8 cellular contexts compared by ENCODE assay signal in genomic region chr19:17847538-17848366, GRCh38.
DNase-seq lines count a peak whose midpoint lies in the region; ATAC-seq and TF ChIP-seq lines count a peak whose summit lies in the region.

Gene JAK3 (minus strand): TSS chr19:17847982. CDS start chr19:17844417, 3,565 bp downstream.

- peak; percentile 67 for DNase-seq in AG10803 (ENCODE audit: low read depth)
- DNase-seq in NCI-H2227 (lab: John Stamatoyannopoulos, UW; ENCODE audit: unreplicated experiment): peak; percentile 85
- peak; percentile 95 for DNase-seq in activated CD8-positive, alpha-beta memory T cell treated with anti-CD3 and anti-CD28 coated beads, Interleukin-2, amount 50 U/mL, for 48 hours
- DNase-seq in epithelial cell of esophagus (ENCODE audit: low read depth): peak; percentile 44
- peak; percentile 95 for DNase-seq in stimulated activated CD8-positive, alpha-beta memory T cell treated with anti-CD3 and anti-CD28 coated beads, Interleukin-4, amount 100 ng/mL, for 48 hours
- DNase-seq in OCI-M1 (lab: John Stamatoyannopoulos, UW): no peak

- H3K4me1 ChIP-seq in muscle layer of duodenum (ENCODE audit: control insufficient read depth in 1 of 2, insufficient read depth in 2 of 2, low read length in 2 of 2): peaks cover 0 to 4% of the 10 kb centered on the region in 2 donors

- peak within 1 kb of the TSS; percentile 64 for H3K4me3 ChIP-seq in AG10803 (ENCODE audit: low read length)
- H3K4me3 ChIP-seq in epithelial cell of esophagus (ENCODE audit: low read length): no peak within 1 kb of the TSS
- H3K4me3 ChIP-seq in muscle layer of duodenum (ENCODE audit: low read depth in 1 of 2, low read length in 2 of 2): peak within 1 kb of the TSS; percentile 31 to 46

- peak; percentile 57 for ATAC-seq in GM19452 (IDR thresholded peaks at IDR 0.05; ENCODE audit: unreplicated experiment)

- no peaks in the 10 kb centered on the region for H3K36me3 ChIP-seq in muscle layer of duodenum (ENCODE audit: control insufficient read depth in 1 of 2, insufficient read depth in 2 of 2, low read length in 2 of 2)

- H3K27me3 ChIP-seq in muscle layer of duodenum (ENCODE audit: low read depth, low read length): no peaks in the 10 kb centered on the region

- TF ChIP-seq CTCF in AG10803 (conservative IDR thresholded peaks at IDR 0.05; ENCODE audit: low read length) (no peak), epithelial cell of esophagus (IDR thresholded peaks at IDR 0.05; ENCODE audit: insufficient read depth, low read depth, low read length, missing control alignments) (no peak)

- no peaks in the 10 kb centered on the region for H3K9me3 ChIP-seq in muscle layer of duodenum (ENCODE audit: control insufficient read depth in 1 of 2, low read length in 2 of 2)

- H3K27ac ChIP-seq in muscle layer of duodenum (ENCODE audit: low read length): peak within 1 kb of the TSS; percentile 45
